In the genomic region with DNA sequence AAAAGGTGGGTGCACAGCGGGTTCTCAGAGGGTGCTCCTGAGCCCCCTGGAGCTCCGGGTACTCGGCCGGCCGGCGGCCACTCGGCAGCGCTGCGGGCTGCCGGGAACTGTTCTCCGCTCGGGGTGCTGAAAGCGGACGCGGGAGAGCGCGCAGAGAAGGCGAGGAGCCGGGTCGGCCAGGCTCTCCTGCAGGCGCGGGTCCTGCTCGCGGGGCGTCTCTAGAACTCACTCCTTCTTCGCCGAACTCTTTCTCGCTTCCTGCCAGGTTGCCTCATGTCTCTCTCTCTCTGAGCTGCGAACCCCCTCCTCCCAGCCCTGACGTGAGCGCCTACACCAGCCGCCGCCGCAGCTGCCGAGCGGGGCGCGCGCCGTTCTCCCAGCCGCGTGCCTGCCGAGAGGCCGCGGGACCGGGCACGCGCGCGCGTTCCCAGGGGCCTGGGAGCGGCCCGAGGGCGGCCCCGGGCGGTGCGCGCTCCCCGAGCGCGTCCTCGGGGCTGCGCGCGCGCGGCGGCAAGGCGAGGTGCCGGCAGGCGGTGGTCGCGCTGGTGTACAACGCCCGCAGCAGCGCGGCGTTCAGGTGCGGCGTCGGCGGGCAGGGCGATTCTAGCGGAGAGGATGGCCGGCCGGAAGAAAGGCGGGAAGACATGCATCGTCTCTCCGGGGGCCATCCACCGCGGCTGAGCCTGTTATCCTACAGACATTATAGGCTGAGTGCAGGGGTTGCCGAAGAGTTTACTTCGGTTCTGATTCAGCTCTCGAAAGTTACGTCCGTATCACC, we compare ENCODE assay signal across 8 cellular contexts. TPM values are rescaled to one million over a fixed set of nuclear protein-coding genes. Genes with fewer than 3 reads are reported as not detected.
DNase-seq lines count a peak whose midpoint lies in the region; TF ChIP-seq lines count a peak whose summit lies in the region.

A gene with protein sequence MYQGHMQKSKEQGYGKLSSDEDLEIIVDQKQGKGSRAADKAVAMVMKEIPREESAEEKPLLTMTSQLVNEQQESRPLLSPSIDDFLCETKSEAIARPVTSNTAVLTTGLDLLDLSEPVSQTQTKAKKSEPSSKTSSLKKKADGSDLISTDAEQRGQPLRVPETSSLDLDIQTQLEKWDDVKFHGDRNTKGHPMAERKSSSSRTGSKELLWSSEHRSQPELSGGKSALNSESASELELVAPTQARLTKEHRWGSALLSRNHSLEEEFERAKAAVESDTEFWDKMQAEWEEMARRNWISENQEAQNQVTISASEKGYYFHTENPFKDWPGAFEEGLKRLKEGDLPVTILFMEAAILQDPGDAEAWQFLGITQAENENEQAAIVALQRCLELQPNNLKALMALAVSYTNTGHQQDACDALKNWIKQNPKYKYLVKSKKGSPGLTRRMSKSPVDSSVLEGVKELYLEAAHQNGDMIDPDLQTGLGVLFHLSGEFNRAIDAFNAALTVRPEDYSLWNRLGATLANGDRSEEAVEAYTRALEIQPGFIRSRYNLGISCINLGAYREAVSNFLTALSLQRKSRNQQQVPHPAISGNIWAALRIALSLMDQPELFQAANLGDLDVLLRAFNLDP (minus strand): TSS at position 260 of the 778 bp plus-strand sequence. CDS start 338 bp downstream, outside the sequence.

- H3K27me3 ChIP-seq in GM23248 (replicated peaks; ENCODE audit: insufficient read depth), result peaks cover 25% of the 10 kb centered on the region
- peaks cover 5% of the 10 kb centered on the region; the same call in 1 of the 2 replicates for H3K27me3 ChIP-seq in SK-N-SH (ENCODE audit: insufficient read depth)
- peaks cover 0 to 6% (median 0%) of the 10 kb centered on the region in 45 donors for H3K27me3 ChIP-seq in dorsolateral prefrontal cortex
- no peaks in the 10 kb centered on the region for H3K27me3 ChIP-seq in mesendoderm (ENCODE audit: insufficient read depth, low read length, poor library complexity)
- peaks cover 61% of the 10 kb centered on the region for H3K27me3 ChIP-seq in transverse colon

- H3K4me3 ChIP-seq in GM23248 (peak within 1 kb of the TSS; percentile 59), SK-N-SH (ENCODE audit: low read depth in 2 of 2, low read length in 1 of 2) (peak within 1 kb of the TSS; percentile 42 to 57), dorsolateral prefrontal cortex (peak within 1 kb of the TSS; percentile 45 to 93 (median 71)), mesendoderm (ENCODE audit: low read length) (peak within 1 kb of the TSS; percentile 29), transverse colon (peak within 1 kb of the TSS in 1 of 4 donors; percentile 30)

- WGBS in GM23248 (ENCODE audit: low coverage in 1 of 2, low lambda C conversion rate in 2 of 2, missing lambda C conversion rate in 2 of 2), 2 experiments, result 3 to 6% methylated on average over 89 to 91 of the region's 96 CpGs
- 8% methylated on average over 17 of the region's 96 CpGs for WGBS in SK-N-SH (ENCODE audit: low lambda C conversion rate)
- WGBS in mesendoderm (ENCODE audit: extremely low coverage, insufficient coverage, low lambda C conversion rate), result no CpG with 5 or more reads among the region's 96 CpGs
- whole genome bisulfite sequencing in transverse colon (ENCODE audit: low coverage in 1 of 2), 2 donors, result 0 to 18% methylated on average over 4 to 95 of the region's 96 CpGs

- no peak within 1 kb of the TSS for H4K5ac ChIP-seq in mesendoderm (ENCODE audit: low read length)

- no peak within 1 kb of the TSS for H3K27ac ChIP-seq in GM23248
- H3K27ac ChIP-seq in KOPT-K1 (ENCODE audit: low read depth, low read length, poor library complexity, severe bottlenecking), result peak within 1 kb of the TSS; percentile 88
- no peak within 1 kb of the TSS for H3K27ac ChIP-seq in SK-N-SH (ENCODE audit: low read depth in 2 of 2, low read length in 1 of 2)
- peak within 1 kb of the TSS in 57 of 59 donors; percentile 23 to 89 (median 73) for H3K27ac ChIP-seq in dorsolateral prefrontal cortex
- H3K27ac ChIP-seq in mesendoderm (ENCODE audit: low read depth, low read length), result no peak within 1 kb of the TSS
- H3K27ac ChIP-seq in substantia nigra (ENCODE audit: low read depth, low read length, poor library complexity, severe bottlenecking), result peak within 1 kb of the TSS; percentile 63
- H3K27ac ChIP-seq in transverse colon, result no peak within 1 kb of the TSS

- H4K20me1 ChIP-seq in GM23248 (ENCODE audit: insufficient read depth), result no peaks in the 10 kb centered on the region
- no peaks in the 10 kb centered on the region for H4K20me1 ChIP-seq in SK-N-SH (ENCODE audit: insufficient read depth)

- H3K4me1 ChIP-seq in GM23248 (ENCODE audit: insufficient read depth) (no peaks in the 10 kb centered on the region), SK-N-SH (ENCODE audit: control insufficient read depth in 1 of 2, insufficient read depth in 2 of 2, low read depth in 1 of 2, low read length in 1 of 2) (peaks cover 0 to 9% of the 10 kb centered on the region in 2 experiments; a peak in 1 of 4 replicates), mesendoderm (ENCODE audit: control insufficient read depth, low read depth, low read length) (no peaks in the 10 kb centered on the region), transverse colon (peaks cover 0 to 6% (median 0%) of the 10 kb centered on the region in 4 donors)

- peak within 1 kb of the TSS; percentile 77 for H3K4me2 ChIP-seq in GM23248 (ENCODE audit: unreplicated experiment)
- peak within 1 kb of the TSS; percentile 56 for H3K4me2 ChIP-seq in SK-N-SH
- peak within 1 kb of the TSS; percentile 67 for H3K4me2 ChIP-seq in mesendoderm (ENCODE audit: low read length)

- H3K79me1 ChIP-seq in mesendoderm (ENCODE audit: low read length), result no peaks in the 10 kb centered on the region

- H3K9me3 ChIP-seq in GM23248 (ENCODE audit: low read depth), result no peaks in the 10 kb centered on the region
- H3K9me3 ChIP-seq in KOPT-K1 (ENCODE audit: insufficient read depth, low read length, poor library complexity, severe bottlenecking), result no peaks in the 10 kb centered on the region
- H3K9me3 ChIP-seq in SK-N-SH, result no peaks in the 10 kb centered on the region
- no peaks in the 10 kb centered on the region for H3K9me3 ChIP-seq in transverse colon

- H2AFZ ChIP-seq in GM23248 (no peak within 1 kb of the TSS), SK-N-SH (ENCODE audit: low read depth) (no peak within 1 kb of the TSS)

- TF ChIP-seq EP300 in SK-N-SH (IDR thresholded peaks at IDR 0.05; ENCODE audit: borderline replicate concordance in 1 of 2, low read depth in 1 of 2, low read length in 1 of 2) (no peak), transverse colon (IDR thresholded peaks at IDR 0.05; ENCODE audit: low read depth) (no peak)

- intact Hi-C loops in dorsolateral prefrontal cortex (cut with DNase I) (loop anchor here (5.0 to 10.0 kb wide), 3 partner anchors 105 to 558 kb away; no protein-coding TSS in a partner anchor), transverse colon (cut with DNase I; ENCODE audit: low total_unique reads) (no loop called here)

- H2BK15ac ChIP-seq in mesendoderm (replicated peaks; ENCODE audit: low read depth), result no peak within 1 kb of the TSS

- no peak within 1 kb of the TSS for H3K18ac ChIP-seq in mesendoderm (ENCODE audit: low read length)

- H3K23ac ChIP-seq in mesendoderm (ENCODE audit: low read length), result no peak within 1 kb of the TSS

- H3K4ac ChIP-seq in mesendoderm (ENCODE audit: low read depth, low read length), result no peak within 1 kb of the TSS

- H3K79me2 ChIP-seq in GM23248 (ENCODE audit: insufficient read depth) (no peaks in the 10 kb centered on the region), SK-N-SH (ENCODE audit: insufficient read depth) (no peaks in the 10 kb centered on the region), mesendoderm (ENCODE audit: control insufficient read depth, insufficient read depth, low read length) (no peaks in the 10 kb centered on the region)

- TF ChIP-seq CTCF in GM10248 (IDR thresholded peaks at IDR 0.05; ENCODE audit: control extremely low read depth, extremely low read depth, low read depth, missing control alignments) (no peak), SK-N-SH (IDR thresholded peaks at IDR 0.05) (no peak), dorsolateral prefrontal cortex (IDR thresholded peaks at IDR 0.05 in 54 of 56, conservative IDR thresholded peaks at IDR 0.05 in 2 of 56; ENCODE audit: low read depth in 1 of 56, partially characterized antibody in 56 of 56) (peak in 25 of 56 donors; percentile 5 to 49 (median 22)), transverse colon (IDR thresholded peaks at IDR 0.05) (no peak)

- peak within 1 kb of the TSS; percentile 38 for H3K56ac ChIP-seq in mesendoderm (ENCODE audit: low read length)

- H2BK5ac ChIP-seq in mesendoderm (ENCODE audit: low read length), result no peak within 1 kb of the TSS

- in situ Hi-C loops in GM23248 (cut with MboI), result no loop called here
- in situ Hi-C loops in transverse colon (cut with MboI; ENCODE audit: low pct_ligation_motif_present in 1 of 4, low pct_unique_long_range_greater_than_20kb in 1 of 4, low sequenced_read_pairs in 3 of 4), result no loop called here

- no peak within 1 kb of the TSS for H2AK5ac ChIP-seq in mesendoderm (ENCODE audit: low read length)

- no peaks in the 10 kb centered on the region for H3K9me2 ChIP-seq in GM23248 (ENCODE audit: insufficient read depth)
- H3K9me2 ChIP-seq in SK-N-SH, result no peaks in the 10 kb centered on the region

- H3K36me3 ChIP-seq in GM23248 (ENCODE audit: low read depth) (no peaks in the 10 kb centered on the region), KOPT-K1 (ENCODE audit: insufficient read depth, low read length) (no peaks in the 10 kb centered on the region), SK-N-SH (replicated peaks in 1 of 2; ENCODE audit: control insufficient read depth in 1 of 2, insufficient read depth in 2 of 2, low read length in 1 of 2) (no peaks in the 10 kb centered on the region), mesendoderm (ENCODE audit: control insufficient read depth, insufficient read depth, low read length) (no peaks in the 10 kb centered on the region), transverse colon (no peaks in the 10 kb centered on the region)

- H3F3A ChIP-seq in GM23248 (ENCODE audit: insufficient read depth), result no peaks in the 10 kb centered on the region
- no peaks in the 10 kb centered on the region for H3F3A ChIP-seq in SK-N-SH (replicated peaks; ENCODE audit: insufficient read depth)

- no peak for TF ChIP-seq RAD21 in SK-N-SH (IDR thresholded peaks at IDR 0.05; ENCODE audit: low read length)

- DNase-seq in GM10248 (ENCODE audit: extremely low spot score), result peak; percentile 73
- DNase-seq in GM23248, result peak; percentile 66
- DNase-seq in SK-N-SH, result peak; percentile 82
- DNase-seq in dorsolateral prefrontal cortex, result peak; percentile 23 to 84 (median 71)
- DNase-seq in mesendoderm, result peak; percentile 87
- DNase-seq in substantia nigra (lab: John Stamatoyannopoulos, UW), result peak; percentile 5 to 85 (median 64)
- DNase-seq in transverse colon, result no peak

- no peak within 1 kb of the TSS for H2BK120ac ChIP-seq in mesendoderm (ENCODE audit: low read depth, low read length)

- POLR2A ChIA-PET in GM10248 (lab: Yijun Ruan, JAX), result no interaction called here
- POLR2A ChIA-PET in SK-N-SH (lab: Yijun Ruan, JAX), result no interaction called here

- H3K9ac ChIP-seq in GM23248 (no peak within 1 kb of the TSS), SK-N-SH (no peak within 1 kb of the TSS), mesendoderm (ENCODE audit: low read length) (peak within 1 kb of the TSS; percentile 33)

- CTCF ChIA-PET in GM10248 (lab: Yijun Ruan, JAX), result interaction anchor here (0.7 kb wide), 1 partner anchor 76 kb away, joined by 3 read pairs; no protein-coding TSS in a partner anchor
- CTCF ChIA-PET in SK-N-SH (lab: Yijun Ruan, JAX), result interaction anchor here (1.2 to 1.3 kb wide), 2 partner anchors 225 to 269 kb away, joined by 4 to 6 read pairs; no protein-coding TSS in a partner anchor

- H4K8ac ChIP-seq in mesendoderm (ENCODE audit: low read depth, low read length), result no peak within 1 kb of the TSS

- no peak for TF ChIP-seq POLR2A in transverse colon (IDR thresholded peaks at IDR 0.05)

RNA-seq across cellular contexts. Expression of the gene that starts here (rescaled TPM):
- not detected in 2 replicates for total RNA-seq in GM23248 (2014; rRNA removed; shearing (Covaris generic))
- polyA plus RNA-seq in GM23248 (2016; fragmentation: Nextera tagmentation; extraction: Ambion mirVana), result 0.03 TPM in 1 of 2 replicates, not detected in the other
- not detected in 2 replicates for polyA plus RNA-seq in SK-N-SH (2012; rRNA removed)
- 0.01 and 0.03 TPM in 2 replicates for polyA plus RNA-seq in SK-N-SH (2012; cell fraction: cytosol; rRNA removed)
- 0.01 and 0.06 TPM in 2 replicates for polyA plus RNA-seq in SK-N-SH (2012; cell fraction: nucleus; rRNA removed)
- total RNA-seq in dorsolateral prefrontal cortex, result 100 to 1,000 TPM; 144 to 392 (median 245) TPM
- 0.51 TPM for polyA plus RNA-seq in mesendoderm (2013, experiment 1 of 2)
- polyA plus RNA-seq in mesendoderm (2013, experiment 2 of 2), result 0.49 TPM
- 1 to 10 TPM in 1 of 4 donors, not detected in 3; 1.2 TPM for total RNA-seq in transverse colon

Comparison
In these comparisons a context has a peak if more than half of its experiments do, and no peak if none do; other contexts are left out.
1. RNA of the gene that starts here (total RNA-seq): 144 to 392 TPM in dorsolateral prefrontal cortex; 1.2 TPM in transverse colon and not detected in GM23248; every median in the first group is over 10 times any median in the second.
2. Peak in DNase-seq, H3K4me3 ChIP-seq and H3K4me2 ChIP-seq in GM23248; RNA of the gene not detected or under 1 TPM.
3. Peak in DNase-seq, H3K4me3 ChIP-seq and H3K4me2 ChIP-seq in SK-N-SH; RNA of the gene not detected or under 1 TPM.
4. H3K27ac ChIP-seq: peak in KOPT-K1 (single experiment), dorsolateral prefrontal cortex (57 of 59) and substantia nigra (single experiment); none in GM23248 (single experiment), SK-N-SH (0 of 2), mesendoderm (single experiment) and transverse colon (0 of 4).
5. Peak in every context shown above with its lines, with median percentiles within 50 percentile points of each other: H3K4me2 ChIP-seq.